In the genomic region with DNA sequence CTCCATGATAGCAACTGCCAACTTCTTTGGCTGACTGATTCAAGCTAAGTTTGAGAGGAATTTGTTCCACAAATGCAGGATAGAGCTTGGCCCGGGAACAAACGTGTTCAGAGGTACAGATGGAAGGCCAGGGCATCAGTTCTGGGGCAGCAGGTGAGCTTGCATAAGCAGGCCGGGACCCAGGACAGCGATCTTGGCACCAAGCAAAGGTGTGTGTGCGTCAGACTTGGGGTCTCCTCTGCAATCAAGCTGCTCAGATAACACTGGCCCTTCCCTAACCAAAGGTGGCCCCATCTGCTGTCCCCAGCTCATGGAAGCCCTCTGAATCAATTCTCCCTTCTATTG, we compare ENCODE assay signal across 21 cellular contexts.
"Had no signal": no experiment of that assay in that cellular context is flagged by ENCODE, and none has a peak within 500 bp of the region (broad histone marks: within the 10 kb centered on the region; RNA-seq: fewer than 3 reads in every experiment).

No MANE protein-coding gene starts in this region.

- DNase-seq: activated CD4-positive, alpha-beta T cell treated with anti-CD3 and anti-CD28 coated beads for 1 hour; activated CD4-positive, alpha-beta T cell treated with anti-CD3 and anti-CD28 coated beads, Interleukin-2, amount 50 U/mL, for 1 hour; activated gamma-delta T cell treated with Interleukin-2 at 50 U/mL for 16 hours; activated T-cell treated with anti-CD3 and anti-CD28 coated beads, Interleukin-2, amount 50 U/mL, for 1 hour; erythroblast; foreskin fibroblast; kidney; midbrain; natural killer cell; stimulated activated CD4-positive, alpha-beta T cell treated with anti-CD3 and anti-CD28 coated beads, Interleukin-2, amount 100 ng/mL, for 24 hours; stimulated activated naive CD8-positive, alpha-beta T cell treated with anti-CD3 and anti-CD28 coated beads, Interleukin-15, amount 100 ng/mL, for 72 hours; T-helper 1 cell; uterus had no signal

- H3K4me1 Mint-ChIP-seq: central memory CD8-positive, alpha-beta T cell; natural killer cell had no signal

- H3K36me3 ChIP-seq: ascending aorta, left lung, prostate gland, tibial artery, uterus had no signal

- H3K9me3 ChIP-seq: ascending aorta, left lung, prostate gland, tibial artery, uterus had no signal

- H3K9me3 Mint-ChIP-seq: activated naive CD4-positive, alpha-beta T cell treated with anti-CD3 and anti-CD28 coated beads, Interleukin-2, amount 50 U/mL, for 72 hours; central memory CD8-positive, alpha-beta T cell; natural killer cell; stimulated activated effector memory CD8-positive, alpha-beta T cell treated with anti-CD3 and anti-CD28 coated beads, Interleukin-12 subunit alpha, Interleukin-12 subunit beta, amount 100 ng/mL, for 72 hours; stimulated activated naive CD8-positive, alpha-beta T cell treated with anti-CD3 and anti-CD28 coated beads, Interleukin-15, amount 100 ng/mL, for 72 hours had no signal

- ATAC-seq: activated naive CD4-positive, alpha-beta T cell treated with anti-CD3 and anti-CD28 coated beads, Interleukin-2, amount 50 U/mL, for 72 hours; left lung; natural killer cell; stimulated activated effector memory CD8-positive, alpha-beta T cell treated with anti-CD3 and anti-CD28 coated beads, Interleukin-12 subunit alpha, Interleukin-12 subunit beta, amount 100 ng/mL, for 72 hours; stimulated activated naive CD8-positive, alpha-beta T cell treated with anti-CD3 and anti-CD28 coated beads, Interleukin-15, amount 100 ng/mL, for 72 hours had no signal

- H3K4me3 ChIP-seq: ascending aorta, left lung, prostate gland, skin epidermis, tibial artery, uterus had no signal

- H3K27me3 ChIP-seq: ascending aorta, uterus had no signal

- H3K27ac ChIP-seq: ascending aorta, left lung, prostate gland, skin epidermis, tibial artery, uterus had no signal

- H3K4me3 Mint-ChIP-seq: central memory CD8-positive, alpha-beta T cell; natural killer cell; stimulated activated effector memory CD8-positive, alpha-beta T cell treated with anti-CD3 and anti-CD28 coated beads, Interleukin-12 subunit alpha, Interleukin-12 subunit beta, amount 100 ng/mL, for 72 hours; stimulated activated naive CD8-positive, alpha-beta T cell treated with anti-CD3 and anti-CD28 coated beads, Interleukin-15, amount 100 ng/mL, for 72 hours had no signal

- H3K4me1 ChIP-seq: ascending aorta, left lung, prostate gland, tibial artery, uterus had no signal

- H3K27ac Mint-ChIP-seq: activated naive CD4-positive, alpha-beta T cell treated with anti-CD3 and anti-CD28 coated beads, Interleukin-2, amount 50 U/mL, for 72 hours; natural killer cell; stimulated activated effector memory CD8-positive, alpha-beta T cell treated with anti-CD3 and anti-CD28 coated beads, Interleukin-12 subunit alpha, Interleukin-12 subunit beta, amount 100 ng/mL, for 72 hours; stimulated activated naive CD8-positive, alpha-beta T cell treated with anti-CD3 and anti-CD28 coated beads, Interleukin-15, amount 100 ng/mL, for 72 hours had no signal

- H3K36me3 Mint-ChIP-seq: activated naive CD4-positive, alpha-beta T cell treated with anti-CD3 and anti-CD28 coated beads, Interleukin-2, amount 50 U/mL, for 72 hours; natural killer cell; stimulated activated effector memory CD8-positive, alpha-beta T cell treated with anti-CD3 and anti-CD28 coated beads, Interleukin-12 subunit alpha, Interleukin-12 subunit beta, amount 100 ng/mL, for 72 hours had no signal
